ENCODE assay signal across 11 cellular contexts in genomic region chr9:91182429-91182828, GRCh38.
DNase-seq lines count a peak whose midpoint lies in the region; ATAC-seq and TF ChIP-seq lines count a peak whose summit lies in the region.
"Had no signal": no experiment of that assay in that cellular context is flagged by ENCODE, and none has a peak within 500 bp of the region (broad histone marks: within the 10 kb centered on the region; RNA-seq: fewer than 3 reads in every experiment).

No MANE protein-coding gene starts in this region.

- no peaks in the 10 kb centered on the region for H3K36me3 Mint-ChIP-seq in type B pancreatic cell

- TF ChIP-seq POLR2A in lower leg skin (IDR thresholded peaks at IDR 0.05): no peak

- H3K27ac Mint-ChIP-seq in type B pancreatic cell: peak overlapping the region; percentile 39

- H3K4me3 ChIP-seq in SK-N-SH (ENCODE audit: low read depth in 2 of 2, low read length in 1 of 2) (no peak overlapping the region), WERI-Rb-1 (ENCODE audit: low read depth, low read length) (no peak overlapping the region), lower leg skin (ENCODE audit: low read depth, poor library complexity, severe bottlenecking) (no peak overlapping the region)
- H3K4me3 ChIP-seq: Peyer's patch had no signal

- H4K20me1 ChIP-seq in SK-N-SH (ENCODE audit: insufficient read depth): no peaks in the 10 kb centered on the region

- H2AFZ ChIP-seq in SK-N-SH (ENCODE audit: low read depth): no peak overlapping the region

- peaks cover 6% of the 10 kb centered on the region for H3K4me1 Mint-ChIP-seq in type B pancreatic cell (ENCODE audit: unreplicated experiment)

- ATAC-seq in SK-N-SH treated with all-trans-retinoic acid at 6 μM for 48 hours: no peak

- no peaks in the 10 kb centered on the region for H3K27me3 ChIP-seq in SK-N-SH (ENCODE audit: insufficient read depth)
- no peaks in the 10 kb centered on the region for H3K27me3 ChIP-seq in WERI-Rb-1 (ENCODE audit: insufficient read depth, low read depth, severe bottlenecking)
- H3K27me3 ChIP-seq: Peyer's patch had no signal

- no peaks in the 10 kb centered on the region for H3F3A ChIP-seq in SK-N-SH (replicated peaks; ENCODE audit: insufficient read depth)

- peaks cover 5% of the 10 kb centered on the region for H3K9me3 Mint-ChIP-seq in type B pancreatic cell

- peaks cover 0 to 7% of the 10 kb centered on the region in 2 experiments; a peak in 1 of 4 replicates for H3K4me1 ChIP-seq in SK-N-SH (ENCODE audit: control insufficient read depth in 1 of 2, insufficient read depth in 2 of 2, low read depth in 1 of 2, low read length in 1 of 2)

- no peak for TF ChIP-seq EP300 in SK-N-SH (IDR thresholded peaks at IDR 0.05; ENCODE audit: borderline replicate concordance in 1 of 2, low read depth in 1 of 2, low read length in 1 of 2)

- H3K27me3 Mint-ChIP-seq in type B pancreatic cell: no peaks in the 10 kb centered on the region

- no peak overlapping the region for H3K4me2 ChIP-seq in SK-N-SH

- TF ChIP-seq RAD21 in SK-N-SH (IDR thresholded peaks at IDR 0.05; ENCODE audit: low read length): 0 out of 2 replicates have a peak, but pooled peaks have one; percentile 7

- H3K9me2 ChIP-seq in SK-N-SH: no peaks in the 10 kb centered on the region

- no peak overlapping the region for H3K9ac ChIP-seq in SK-N-SH

- DNase-seq in SK-N-SH (no peak), WERI-Rb-1 (no peak), islet precursor cell (peak; percentile 57), type B pancreatic cell (ENCODE audit: extremely low spot score, unreplicated experiment) (no peak), ureter (ENCODE audit: low spot score) (no peak), lower leg skin (ENCODE audit: low spot score in 2 of 2) (no peak), epidermal melanocyte (ENCODE audit: insufficient read length, low spot score) (no peak)
- DNase-seq: activated CD4-positive, alpha-beta T cell treated with anti-CD3 and anti-CD28 coated beads, Interleukin-2, amount 50 U/mL, for 48 hours; NCI-H345 had no signal

- TF ChIP-seq CTCF in SK-N-SH (IDR thresholded peaks at IDR 0.05): no peak
- peak; percentile 27; the same call in 1 of the 2 replicates for TF ChIP-seq CTCF in WERI-Rb-1 (IDR thresholded peaks at IDR 0.05; ENCODE audit: low read depth, low read length)
- no peak for TF ChIP-seq CTCF in type B pancreatic cell (conservative IDR thresholded peaks at IDR 0.05)
- no peak for TF ChIP-seq CTCF in lower leg skin (IDR thresholded peaks at IDR 0.05)

- H3K27ac ChIP-seq in SK-N-SH (ENCODE audit: low read depth in 2 of 2, low read length in 1 of 2) (no peak overlapping the region), WERI-Rb-1 (no peak overlapping the region)
- H3K27ac ChIP-seq: Peyer's patch had no signal

- H3K9me3 ChIP-seq in SK-N-SH (no peaks in the 10 kb centered on the region), WERI-Rb-1 (ENCODE audit: severe bottlenecking) (no peaks in the 10 kb centered on the region)
- H3K9me3 ChIP-seq: Peyer's patch had no signal

- H3K79me2 ChIP-seq in SK-N-SH (ENCODE audit: insufficient read depth): no peaks in the 10 kb centered on the region

- POLR2A ChIA-PET in SK-N-SH (lab: Yijun Ruan, JAX): no interaction called here

- H3K36me3 ChIP-seq in SK-N-SH (replicated peaks in 1 of 2; ENCODE audit: control insufficient read depth in 1 of 2, insufficient read depth in 2 of 2, low read length in 1 of 2) (no peaks in the 10 kb centered on the region), WERI-Rb-1 (no peaks in the 10 kb centered on the region)
- H3K36me3 ChIP-seq: Peyer's patch had no signal

- intact Hi-C loops in lower leg skin (cut with DNase I; ENCODE audit: low total_unique reads): no loop called here

- no peak overlapping the region for H3K4me3 Mint-ChIP-seq in type B pancreatic cell

- CTCF ChIA-PET in SK-N-SH (lab: Yijun Ruan, JAX): interaction anchor here (0.9 kb wide), 1 partner anchor 60 kb away, joined by 3 read pairs; no protein-coding TSS in a partner anchor

- WGBS in SK-N-SH (ENCODE audit: low lambda C conversion rate): 91% methylated on average over 6 of the region's 6 CpGs
- 50 to 54% methylated on average over 6 of the region's 6 CpGs for WGBS in lower leg skin, 2 donors

TF ChIP-seq in SK-N-SH, 30 proteins besides CTCF, POLR2A, EP300 and RAD21:
- no peak for TF ChIP-seq RXRA (IDR thresholded peaks at IDR 0.05; ENCODE audit: borderline replicate concordance, low read depth)
- TF ChIP-seq IRF3 (IDR thresholded peaks at IDR 0.05; ENCODE audit: low read depth, low read length): no peak
- TF ChIP-seq GABPA (IDR thresholded peaks at IDR 0.05; ENCODE audit: low read depth): no peak
- no peak for TF ChIP-seq MAX (IDR thresholded peaks at IDR 0.05; ENCODE audit: low read depth)

TF ChIP-seq in SK-N-SH treated with all-trans-retinoic acid at 6 μM for 48 hours, 23 proteins besides CTCF, POLR2A, EP300 and RAD21 (continues in another document):
- TF ChIP-seq ZFP30 (CRISPR knock-in tag; IDR thresholded peaks at IDR 0.05): no peak
- TF ChIP-seq BACH2 (CRISPR knock-in tag; IDR thresholded peaks at IDR 0.05; ENCODE audit: borderline replicate concordance): no peak
- TF ChIP-seq TSHZ2 (CRISPR knock-in tag; IDR thresholded peaks at IDR 0.05): no peak
- no peak for TF ChIP-seq ZNF70 (CRISPR knock-in tag; IDR thresholded peaks at IDR 0.05)
- TF ChIP-seq ZNF8 (CRISPR knock-in tag; IDR thresholded peaks at IDR 0.05): no peak
- no peak for TF ChIP-seq POU6F1 (CRISPR knock-in tag; IDR thresholded peaks at IDR 0.05; ENCODE audit: borderline replicate concordance, low read depth)
- no peak for TF ChIP-seq PPARA (CRISPR knock-in tag; IDR thresholded peaks at IDR 0.05; ENCODE audit: borderline replicate concordance)
- no peak for TF ChIP-seq CSRNP3 (CRISPR knock-in tag; IDR thresholded peaks at IDR 0.05)
- TF ChIP-seq TOX (CRISPR knock-in tag; IDR thresholded peaks at IDR 0.05; ENCODE audit: borderline replicate concordance): no peak
- TF ChIP-seq TCF4 (CRISPR knock-in tag; IDR thresholded peaks at IDR 0.05; ENCODE audit: borderline replicate concordance): no peak
- TF ChIP-seq ESRRG (CRISPR knock-in tag; IDR thresholded peaks at IDR 0.05): no peak
- no peak for TF ChIP-seq OSR1 (CRISPR knock-in tag; IDR thresholded peaks at IDR 0.05)
- no peak for TF ChIP-seq SNAI2 (CRISPR knock-in tag; IDR thresholded peaks at IDR 0.05)
- no peak for TF ChIP-seq ARNTL (CRISPR knock-in tag; IDR thresholded peaks at IDR 0.05; ENCODE audit: borderline replicate concordance, low read depth)
- TF ChIP-seq GLIS3 (CRISPR knock-in tag; IDR thresholded peaks at IDR 0.05): no peak
- no peak for TF ChIP-seq ZFP3 (CRISPR knock-in tag; IDR thresholded peaks at IDR 0.05)
- TF ChIP-seq CSDC2 (CRISPR knock-in tag; IDR thresholded peaks at IDR 0.05): no peak
- no peak for TF ChIP-seq ZNF565 (CRISPR knock-in tag; conservative IDR thresholded peaks at IDR 0.05; ENCODE audit: low read depth)
